ENCODE assay signal across 8 cellular contexts in the genomic region with DNA sequence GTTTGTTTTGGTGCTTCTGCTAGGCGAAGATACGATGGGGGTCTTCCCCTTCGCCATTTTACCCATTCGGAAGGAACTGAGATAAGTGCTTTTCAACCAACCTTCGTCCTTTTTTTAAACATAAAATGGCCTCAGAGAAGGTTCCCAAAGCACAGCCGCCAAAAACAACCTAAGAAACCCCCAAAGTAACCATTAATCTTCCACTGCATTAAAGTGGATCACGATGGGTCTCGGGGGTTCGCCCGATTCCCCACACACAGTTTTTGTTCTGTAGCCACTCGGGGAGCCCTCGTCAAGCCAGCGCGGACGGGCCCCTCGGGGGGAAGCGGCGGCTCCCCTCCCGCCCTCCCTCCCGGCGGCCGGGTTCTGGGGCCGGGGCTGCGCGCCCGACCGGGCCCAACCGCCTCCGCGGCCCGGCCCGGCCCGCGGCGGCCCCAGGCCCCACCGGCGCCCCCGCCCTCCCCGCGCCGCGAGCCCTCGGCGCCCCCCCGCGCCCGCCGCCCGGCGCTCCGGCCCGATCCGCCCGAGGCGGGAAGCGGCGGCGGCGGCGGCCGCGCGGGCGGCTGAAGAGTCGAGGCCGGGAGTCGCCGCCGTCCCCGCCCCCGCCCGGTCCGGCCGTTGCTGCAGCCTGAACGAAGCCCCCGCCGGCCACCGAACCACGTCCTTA. TPM values are rescaled to one million over a fixed set of nuclear protein-coding genes. Genes with fewer than 3 reads are reported as not detected.
DNase-seq lines count a peak whose midpoint lies in the region; TF ChIP-seq lines count a peak whose summit lies in the region.

No MANE protein-coding gene starts in this region.

- intact Hi-C loops in left ventricle myocardium inferior (cut with micrococcal nuclease) (no loop called here), prostate gland (cut with DNase I) (no loop called here)

- peak overlapping the region; percentile 100 for H3K4me3 Mint-ChIP-seq in activated naive CD8-positive, alpha-beta T cell treated with anti-CD3 and anti-CD28 coated beads for 36 hours

- H3K27me3 ChIP-seq in BLaER1 treated with 17β-estradiol and CSF1 and Interleukin-3, amounts not matched to agents 10 nM and 100 nM, result no peaks in the 10 kb centered on the region
- H3K27me3 ChIP-seq in left ventricle myocardium inferior (ENCODE audit: low read depth) (no peaks in the 10 kb centered on the region), prostate gland (replicated peaks; ENCODE audit: insufficient read depth) (no peaks in the 10 kb centered on the region)

- TF ChIP-seq POLR2A in prostate gland (IDR thresholded peaks at IDR 0.05), result no peak

- H3K9ac ChIP-seq in BLaER1 treated with 17β-estradiol and CSF1 and Interleukin-3, amounts not matched to agents 10 nM and 100 nM, result peak overlapping the region; percentile 93 to 100 (median 97)

- peaks cover 27% of the 10 kb centered on the region for H3K36me3 Mint-ChIP-seq in activated naive CD8-positive, alpha-beta T cell treated with anti-CD3 and anti-CD28 coated beads for 36 hours

- peaks cover 0 to 16% (median 0%) of the 10 kb centered on the region in 11 experiments; a peak in 1 of 22 replicates for H4K20me1 ChIP-seq in BLaER1 treated with 17β-estradiol and CSF1 and Interleukin-3, amounts not matched to agents 10 nM and 100 nM

- peaks cover 24% of the 10 kb centered on the region for H3K4me1 Mint-ChIP-seq in activated naive CD8-positive, alpha-beta T cell treated with anti-CD3 and anti-CD28 coated beads for 36 hours

- peak overlapping the region; percentile 60 to 97 (median 85) for H3K4me2 ChIP-seq in BLaER1 treated with 17β-estradiol and CSF1 and Interleukin-3, amounts not matched to agents 10 nM and 100 nM

- peak overlapping the region; percentile 100 for H3K27ac Mint-ChIP-seq in activated naive CD8-positive, alpha-beta T cell treated with anti-CD3 and anti-CD28 coated beads for 36 hours

- H3K27me3 Mint-ChIP-seq in activated naive CD8-positive, alpha-beta T cell treated with anti-CD3 and anti-CD28 coated beads for 36 hours, result peaks cover 4% of the 10 kb centered on the region

- WGBS in prostate gland, result 2% methylated on average over 59 of the region's 79 CpGs

- no peak for TF ChIP-seq CTCF in HFF-Myc (IDR thresholded peaks at IDR 0.05; ENCODE audit: low read depth, low read length, missing control alignments)
- TF ChIP-seq CTCF in left ventricle myocardium inferior (IDR thresholded peaks at IDR 0.05; ENCODE audit: borderline replicate concordance), result no peak
- no peak for TF ChIP-seq CTCF in prostate gland (IDR thresholded peaks at IDR 0.05)

- H3K4me1 ChIP-seq in BLaER1 treated with 17β-estradiol and CSF1 and Interleukin-3, amounts not matched to agents 10 nM and 100 nM, result peaks cover 24 to 42% (median 33%) of the 10 kb centered on the region in 10 experiments
- H3K4me1 ChIP-seq in left ventricle myocardium inferior (peaks cover 36% of the 10 kb centered on the region), prostate gland (replicated peaks) (no peaks in the 10 kb centered on the region)

- no peak for DNase-seq in HFF-Myc (ENCODE audit: extremely low read depth, low read depth)
- DNase-seq in SK-MEL-5 (ENCODE audit: low read depth, low spot score), result peak; percentile 22
- DNase-seq in activated naive CD8-positive, alpha-beta T cell treated with anti-CD3 and anti-CD28 coated beads for 36 hours, result peak; percentile 44
- peak; percentile 45 for DNase-seq in left ventricle myocardium inferior
- peak; percentile 9 for DNase-seq in prostate gland (ENCODE audit: low spot score)
- DNase-seq in amniotic stem cell (lab: John Stamatoyannopoulos, UW), result no peak
- no peak for DNase-seq in NCI-H128 (lab: John Stamatoyannopoulos, UW; ENCODE audit: unreplicated experiment)

- H3K4me3 ChIP-seq in BLaER1 treated with 17β-estradiol and CSF1 and Interleukin-3, amounts not matched to agents 10 nM and 100 nM, result peak overlapping the region; percentile 70 to 89 (median 78)
- H3K4me3 ChIP-seq in HFF-Myc (replicated peaks; ENCODE audit: low read depth, low read length) (peak overlapping the region; percentile 87), left ventricle myocardium inferior (peak overlapping the region; percentile 80), prostate gland (peak overlapping the region; percentile 69 to 73)

- in situ Hi-C loops in SK-MEL-5 (cut with HindIII; ENCODE audit: low pct_unique_long_range_greater_than_20kb, low sequenced_read_pairs), result no loop called here

- H3K36me3 ChIP-seq in BLaER1 treated with 17β-estradiol and CSF1 and Interleukin-3, amounts not matched to agents 10 nM and 100 nM, result peaks cover 14 to 25% (median 20%) of the 10 kb centered on the region in 11 experiments
- H3K36me3 ChIP-seq in left ventricle myocardium inferior, result peaks cover 14% of the 10 kb centered on the region
- no peaks in the 10 kb centered on the region for H3K36me3 ChIP-seq in prostate gland

- H3K27ac ChIP-seq in BLaER1 treated with 17β-estradiol and CSF1 and Interleukin-3, amounts not matched to agents 10 nM and 100 nM, result peak overlapping the region; percentile 91 to 100 (median 97)
- peak overlapping the region; percentile 96 for H3K27ac ChIP-seq in left ventricle myocardium inferior (replicated peaks)
- peak overlapping the region; percentile 98 to 99 for H3K27ac ChIP-seq in prostate gland

- peaks cover 0 to 8% (median 0%) of the 10 kb centered on the region in 11 experiments; a peak in 6 of 22 replicates for H3K9me3 ChIP-seq in BLaER1 treated with 17β-estradiol and CSF1 and Interleukin-3, amounts not matched to agents 10 nM and 100 nM (replicated peaks in 1 of 11)
- H3K9me3 ChIP-seq in left ventricle myocardium inferior (replicated peaks), result no peaks in the 10 kb centered on the region
- no peaks in the 10 kb centered on the region for H3K9me3 ChIP-seq in prostate gland

- no peaks in the 10 kb centered on the region for H3K9me3 Mint-ChIP-seq in activated naive CD8-positive, alpha-beta T cell treated with anti-CD3 and anti-CD28 coated beads for 36 hours

RNA-seq across cellular contexts. Expression of a gene that starts 0.8 kb away (rescaled TPM):
- 32.0 and 35.2 TPM in 2 replicates for total RNA-seq in SK-MEL-5 (2014; rRNA removed; shearing (Covaris generic))
- 18.5 and 25.1 TPM in 2 replicates for polyA plus RNA-seq in SK-MEL-5 (2015; cell fraction: cytosol; rRNA removed)
- polyA plus RNA-seq in SK-MEL-5 (2015; cell fraction: nucleus; rRNA removed), result 9.3 and 9.6 TPM in 2 replicates
- total RNA-seq in activated naive CD8-positive, alpha-beta T cell treated with anti-CD3 and anti-CD28 coated beads for 36 hours, result 10 to 100 TPM; 42.5 TPM
- total RNA-seq in left ventricle myocardium inferior, result 20.8 TPM
- 10 to 100 TPM; 21.2 to 54.9 TPM for total RNA-seq in prostate gland

Comparison
In these comparisons a context has a peak if more than half of its experiments do, and no peak if none do; other contexts are left out.
1. DNase-seq: peak in SK-MEL-5 (single experiment), activated naive CD8-positive, alpha-beta T cell treated with anti-CD3 and anti-CD28 coated beads for 36 hours (single experiment), left ventricle myocardium inferior (single experiment) and prostate gland (single experiment); none in HFF-Myc (single experiment), amniotic stem cell (single experiment) and NCI-H128 (single experiment).
2. Peak in every context shown above with its lines, with median percentiles within 50 percentile points of each other: H3K27ac ChIP-seq and H3K4me3 ChIP-seq.